19 cellular contexts compared by ENCODE assay signal in the genomic region with DNA sequence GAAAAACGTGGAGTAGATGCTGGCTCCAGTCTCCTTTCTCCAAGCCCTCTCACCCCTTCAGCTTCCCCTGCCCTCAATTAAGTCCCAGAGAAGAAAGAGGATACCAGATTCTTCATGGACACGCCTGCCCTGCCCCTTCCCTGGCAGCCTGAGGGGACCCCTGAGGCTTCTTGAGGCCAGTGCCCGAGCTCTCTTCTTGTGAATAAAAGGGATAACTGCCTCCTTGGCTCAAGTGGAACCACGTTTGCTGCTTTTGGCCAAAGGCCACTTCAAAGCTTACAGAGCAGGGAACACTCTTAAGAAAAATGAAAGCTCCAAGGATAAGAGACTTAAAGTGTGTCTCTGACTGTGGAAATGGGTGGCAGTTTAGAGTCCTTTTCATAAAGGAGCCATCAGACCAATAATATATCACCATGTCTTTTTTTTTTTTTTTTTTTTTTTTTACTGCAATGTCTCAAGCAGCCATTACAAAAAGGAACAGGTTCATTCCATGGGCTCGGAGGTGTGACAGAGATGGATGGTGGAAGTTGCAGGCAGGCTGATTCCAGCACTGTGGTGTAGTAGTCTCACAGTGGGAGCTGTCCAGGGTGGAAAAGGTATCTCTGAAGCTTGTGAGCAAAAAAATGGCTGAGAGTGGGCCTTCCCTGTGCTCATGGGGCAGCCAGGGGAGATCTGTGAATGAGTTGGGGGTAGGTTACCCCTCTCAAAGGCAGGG.
DNase-seq lines count a peak whose midpoint lies in the region; ATAC-seq, FAIRE-seq and TF ChIP-seq lines count a peak whose summit lies in the region.
"Had no signal": no experiment of that assay in that cellular context is flagged by ENCODE, and none has a peak within 500 bp of the region (broad histone marks: within the 10 kb centered on the region; RNA-seq: fewer than 3 reads in every experiment).

No MANE protein-coding gene starts in this region.

- no peak for FAIRE-seq in urothelium cell line (lab: Jason Lieb, UNC)
- FAIRE-seq: H1 had no signal

- H3K4me1 ChIP-seq in DND-41 (ENCODE audit: insufficient read depth, low read length) (peaks cover 15% of the 10 kb centered on the region), endodermal cell (ENCODE audit: control insufficient read depth, insufficient read depth, low read length) (no peaks in the 10 kb centered on the region), sigmoid colon (peaks cover 0 to 9% (median 8%) of the 10 kb centered on the region in 4 donors)

- no peak overlapping the region for H3K27ac ChIP-seq in DND-41 (ENCODE audit: low read length)
- H3K27ac ChIP-seq in endodermal cell (ENCODE audit: low read depth, low read length) = no peak overlapping the region
- H3K27ac ChIP-seq in sigmoid colon = no peak overlapping the region
- H3K27ac ChIP-seq: BLaER1 treated with 17β-estradiol and CSF1 and Interleukin-3, amounts not matched to agents 10 nM and 100 nM; dorsolateral prefrontal cortex had no signal

- H3K4me1 Mint-ChIP-seq in endodermal cell = peaks cover 2% of the 10 kb centered on the region
- H3K4me1 Mint-ChIP-seq in nephron progenitor cell = no peaks in the 10 kb centered on the region

- no peak overlapping the region for H3K4me2 ChIP-seq in DND-41 (ENCODE audit: insufficient read depth, low read length)
- H3K4me2 ChIP-seq: BLaER1 treated with 17β-estradiol and CSF1 and Interleukin-3, amounts not matched to agents 10 nM and 100 nM had no signal

- no peak overlapping the region for H3K4me3 Mint-ChIP-seq in endodermal cell
- H3K4me3 Mint-ChIP-seq in nephron progenitor cell = no peak overlapping the region
- H3K4me3 Mint-ChIP-seq: activated CD4-positive, alpha-beta T cell treated with anti-CD3 and anti-CD28 coated beads, Interleukin-2, amount 10 ng/mL, durations not matched to agents 7 days and 5 days had no signal

- no peak for TF ChIP-seq POLR2A in sigmoid colon (IDR thresholded peaks at IDR 0.05)

- H3K9me3 ChIP-seq in DND-41 (ENCODE audit: insufficient read depth, low read length, severe bottlenecking) (no peaks in the 10 kb centered on the region), endodermal cell (ENCODE audit: control insufficient read depth, low read length) (no peaks in the 10 kb centered on the region), sigmoid colon (no peaks in the 10 kb centered on the region)
- H3K9me3 ChIP-seq: MG63 had no signal

- peaks cover 16% of the 10 kb centered on the region for H3K36me3 Mint-ChIP-seq in endodermal cell (ENCODE audit: low read depth)
- H3K36me3 Mint-ChIP-seq in nephron progenitor cell (ENCODE audit: low read depth) = no peaks in the 10 kb centered on the region

- 90 to 91% methylated on average over 4 to 5 of the region's 5 CpGs for WGBS in endodermal cell (ENCODE audit: insufficient coverage in 1 of 2, insufficient read length in 1 of 2), 2 experiments
- 50 to 69% methylated on average over 5 of the region's 5 CpGs for WGBS in sigmoid colon, 2 donors

- H3K27me3 Mint-ChIP-seq in endodermal cell (ENCODE audit: insufficient read depth) = peaks cover 47% of the 10 kb centered on the region
- H3K27me3 Mint-ChIP-seq in nephron progenitor cell (ENCODE audit: low read depth, poor library complexity) = peaks cover 16% of the 10 kb centered on the region

- no peaks in the 10 kb centered on the region; the same call in 1 of the 2 replicates for H4K20me1 ChIP-seq in DND-41 (ENCODE audit: insufficient read depth, low read length)

- H3K36me3 ChIP-seq in DND-41 (ENCODE audit: insufficient read depth, low read length) = no peaks in the 10 kb centered on the region
- H3K36me3 ChIP-seq in endodermal cell (ENCODE audit: control insufficient read depth, insufficient read depth, low read length) = no peaks in the 10 kb centered on the region
- H3K36me3 ChIP-seq in sigmoid colon = no peaks in the 10 kb centered on the region
- H3K36me3 ChIP-seq: BLaER1 treated with 17β-estradiol and CSF1 and Interleukin-3, amounts not matched to agents 10 nM and 100 nM; MG63 had no signal

- intact Hi-C loops in sigmoid colon (cut with DNase I) = no loop called here

- H3K9me3 Mint-ChIP-seq in endodermal cell (no peaks in the 10 kb centered on the region), nephron progenitor cell (no peaks in the 10 kb centered on the region)
- H3K9me3 Mint-ChIP-seq: activated CD4-positive, alpha-beta T cell treated with anti-CD3 and anti-CD28 coated beads, Interleukin-2, amount 10 ng/mL, durations not matched to agents 7 days and 5 days had no signal

- H3K4me3 ChIP-seq in DND-41 (ENCODE audit: low read depth in 1 of 2, low read length in 2 of 2) (no peak overlapping the region), endodermal cell (ENCODE audit: low read length) (no peak overlapping the region), sigmoid colon (no peak overlapping the region)
- H3K4me3 ChIP-seq: BLaER1 treated with 17β-estradiol and CSF1 and Interleukin-3, amounts not matched to agents 10 nM and 100 nM; dorsolateral prefrontal cortex; MG63 had no signal

- DNase-seq in DND-41 = peak; percentile 14
- DNase-seq in NCI-H187 treated with DMSO at 0.1 percent for 48 hours (lab: John Stamatoyannopoulos, UW) = peak; percentile 3
- DNase-seq in endodermal cell = peak; percentile 51
- DNase-seq in nephron progenitor cell = peak; percentile 32
- no peak for DNase-seq in NCI-H2227 treated with DMSO at 0.1 percent for 48 hours (lab: John Stamatoyannopoulos, UW)
- no peak for DNase-seq in sigmoid colon
- DNase-seq in omental fat pad (ENCODE audit: low spot score) = no peak
- no peak for DNase-seq in urothelium cell line (ENCODE audit: low spot score)
- DNase-seq: activated CD4-positive, alpha-beta T cell treated with anti-CD3 and anti-CD28 coated beads, Interleukin-2, amount 10 ng/mL, durations not matched to agents 7 days and 5 days; DMS153; dorsolateral prefrontal cortex; MG63; NCI-H2081 treated with DMSO at 0.1 percent for 48 hours; NK-92 treated with Interleukin-12 subunit alpha and Interleukin-12 subunit beta, amount 100 ng/mL, for 24 hours; nucleus accumbens; SHP77 treated with DMSO at 0.1 percent for 48 hours; T1000 had no signal

- no peak overlapping the region for H3K9ac ChIP-seq in DND-41 (ENCODE audit: low read depth, low read length)
- H3K9ac ChIP-seq in endodermal cell (ENCODE audit: extremely low read depth, low read length, poor library complexity, severe bottlenecking) = no peak overlapping the region
- H3K9ac ChIP-seq: BLaER1 treated with 17β-estradiol and CSF1 and Interleukin-3, amounts not matched to agents 10 nM and 100 nM had no signal

- TF ChIP-seq EP300 in sigmoid colon (IDR thresholded peaks at IDR 0.05) = no peak

- no peak overlapping the region for H3K27ac Mint-ChIP-seq in endodermal cell
- H3K27ac Mint-ChIP-seq in nephron progenitor cell = no peak overlapping the region
- H3K27ac Mint-ChIP-seq: activated CD4-positive, alpha-beta T cell treated with anti-CD3 and anti-CD28 coated beads, Interleukin-2, amount 10 ng/mL, durations not matched to agents 7 days and 5 days had no signal

- no peaks in the 10 kb centered on the region for H3K79me2 ChIP-seq in DND-41 (ENCODE audit: insufficient read depth, low read length)

- no peaks in the 10 kb centered on the region for H3K27me3 ChIP-seq in DND-41 (ENCODE audit: insufficient read depth, low read length, poor library complexity)
- H3K27me3 ChIP-seq in endodermal cell (ENCODE audit: control insufficient read depth, insufficient read depth, low read length, poor library complexity, severe bottlenecking) = peaks cover 29% of the 10 kb centered on the region
- peaks cover 15 to 29% (median 23%) of the 10 kb centered on the region in 3 donors for H3K27me3 ChIP-seq in sigmoid colon

- TF ChIP-seq CTCF in DND-41 (IDR thresholded peaks at IDR 0.05; ENCODE audit: borderline replicate concordance, extremely low read depth, low read length, poor library complexity, severe bottlenecking) (no peak), endodermal cell (conservative IDR thresholded peaks at IDR 0.05) (no peak), nephron progenitor cell (IDR thresholded peaks at IDR 0.05) (no peak), sigmoid colon (IDR thresholded peaks at IDR 0.05) (no peak), omental fat pad (IDR thresholded peaks at IDR 0.05) (no peak)

- ATAC-seq in DND-41 (ENCODE audit: insufficient read depth, low read depth) = no peak
- no peak for ATAC-seq in omental fat pad (ENCODE audit: low FRiP score)

- H2AFZ ChIP-seq in DND-41 (ENCODE audit: low read depth, low read length) = no peak overlapping the region

Comparison
In these comparisons a context has a peak if more than half of its experiments do, and no peak if none do; other contexts are left out.
1. DNase-seq: peak in DND-41 (single experiment), NCI-H187 treated with DMSO at 0.1 percent for 48 hours (single experiment), endodermal cell (single experiment) and nephron progenitor cell (single experiment); none in NCI-H2227 treated with DMSO at 0.1 percent for 48 hours (single experiment), sigmoid colon (single experiment), omental fat pad (single experiment) and urothelium cell line (single experiment).